Comparison of ENCODE assay signal across 24 cellular contexts in the genomic region with DNA sequence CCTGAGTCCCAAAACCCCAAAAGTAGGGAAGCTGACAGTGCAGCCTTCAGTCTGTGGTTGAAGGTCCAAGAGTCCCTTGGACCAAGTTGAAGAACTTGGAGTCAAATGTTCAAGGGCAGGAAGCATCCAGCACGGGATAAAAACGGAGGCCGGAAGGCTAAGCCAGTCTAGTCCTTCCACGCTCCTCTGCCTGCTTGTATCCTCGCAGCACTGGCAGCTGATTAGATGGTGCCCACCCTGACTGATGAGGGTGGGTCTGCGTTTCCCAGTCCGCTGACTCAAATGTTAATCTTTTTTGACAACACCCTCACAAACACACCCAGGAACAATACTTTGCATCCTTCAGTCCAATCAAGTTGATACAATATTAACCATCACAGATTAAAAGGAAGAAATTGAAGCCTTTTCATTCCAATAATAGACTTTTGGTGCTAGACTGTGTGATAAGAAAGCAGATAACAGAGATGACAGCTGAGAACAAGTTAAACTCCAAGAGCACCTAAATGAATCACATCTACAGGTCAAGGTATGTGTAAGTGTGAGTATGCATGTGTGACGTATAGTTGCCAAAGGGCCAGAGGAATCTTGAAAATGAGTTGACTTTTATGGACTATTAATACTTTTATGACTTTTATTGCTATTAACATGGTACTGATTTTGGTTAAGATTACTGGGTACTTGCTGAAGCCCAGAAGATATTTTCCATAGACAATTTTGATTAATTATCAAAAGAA.
DNase-seq lines count a peak whose midpoint lies in the region; ATAC-seq, FAIRE-seq and TF ChIP-seq lines count a peak whose summit lies in the region.
"Had no signal": no experiment of that assay in that cellular context is flagged by ENCODE, and none has a peak within 500 bp of the region (broad histone marks: within the 10 kb centered on the region; RNA-seq: fewer than 3 reads in every experiment).

No MANE protein-coding gene starts in this region.

- CTCF ChIA-PET in IMR-90 (lab: Yijun Ruan, JAX): no interaction called here

- H4K20me1 ChIP-seq in H9 (ENCODE audit: control insufficient read depth, insufficient read depth, insufficient read length) (no peaks in the 10 kb centered on the region), IMR-90 (ENCODE audit: insufficient read depth, low read length) (no peaks in the 10 kb centered on the region)
- H4K20me1 ChIP-seq: BLaER1 had no signal

- no peak for ATAC-seq in IMR-90 (ENCODE audit: low read depth)
- ATAC-seq in GM18907 (IDR thresholded peaks at IDR 0.05; ENCODE audit: unreplicated experiment): no peak
- ATAC-seq: Panc1, SK-N-SH treated with all-trans-retinoic acid at 6 μM for 48 hours had no signal

- H3K79me2 ChIP-seq in H9 (ENCODE audit: insufficient read depth, low read length): no peaks in the 10 kb centered on the region

- H2AK9ac ChIP-seq in IMR-90 (replicated peaks; ENCODE audit: low read depth, low read length, poor library complexity): no peak overlapping the region

- H3K27ac ChIP-seq in H9 (ENCODE audit: insufficient read length, low read depth, low read length) (no peak overlapping the region), IMR-90 (ENCODE audit: insufficient read depth, low read length) (no peak overlapping the region)
- H3K27ac ChIP-seq: BLaER1, GM23248, SJCRH30 had no signal

- intact Hi-C loops in IMR-90 (cut with micrococcal nuclease) (loop anchor here (10.0 kb wide), 1 partner anchor 237 kb away; no protein-coding TSS in a partner anchor), posterior vena cava (cut with DNase I) (no loop called here)

- no peak for TF ChIP-seq CTCF in H9 (conservative IDR thresholded peaks at IDR 0.05)
- no peak for TF ChIP-seq CTCF in IMR-90 (conservative IDR thresholded peaks at IDR 0.05; ENCODE audit: low read depth, low read length)
- TF ChIP-seq CTCF in bronchial epithelial cell (IDR thresholded peaks at IDR 0.05; ENCODE audit: insufficient read depth, low read length, severe bottlenecking): no peak
- TF ChIP-seq CTCF in mesothelial cell of epicardium (IDR thresholded peaks at IDR 0.05; ENCODE audit: unreplicated experiment): no peak

- no peaks in the 10 kb centered on the region for H3K79me1 ChIP-seq in H9 (ENCODE audit: insufficient read depth, low read depth, low read length, poor library complexity, severe bottlenecking)
- H3K79me1 ChIP-seq in IMR-90 (ENCODE audit: low read depth in 1 of 2, low read length in 2 of 2): no peaks in the 10 kb centered on the region

- no peak overlapping the region for H3T11ph ChIP-seq in H9 (ENCODE audit: low read length)

- no peak overlapping the region for H3K18ac ChIP-seq in H9 (ENCODE audit: insufficient read length, low read depth, low read length)
- no peak overlapping the region for H3K18ac ChIP-seq in IMR-90 (ENCODE audit: low read depth, low read length)

- H4K5ac ChIP-seq in H9 (ENCODE audit: insufficient read length, low read depth, low read length): no peak overlapping the region
- H4K5ac ChIP-seq in IMR-90 (ENCODE audit: low read depth, low read length): no peak overlapping the region

- no peak overlapping the region for H2AFZ ChIP-seq in H9 (ENCODE audit: low read length)
- H2AFZ ChIP-seq in IMR-90 (replicated peaks; ENCODE audit: low read length, poor library complexity): no peak overlapping the region
- H2AFZ ChIP-seq: GM23248 had no signal

- H3K9me3 ChIP-seq in H9 (ENCODE audit: control insufficient read depth, low read depth, low read length) (no peaks in the 10 kb centered on the region), IMR-90 (ENCODE audit: control insufficient read depth, insufficient read depth, low read length) (no peaks in the 10 kb centered on the region)
- H3K9me3 ChIP-seq: BLaER1, SJCRH30 had no signal

- H2BK5ac ChIP-seq in H9 (ENCODE audit: insufficient read length, low read length) (no peak overlapping the region), IMR-90 (ENCODE audit: low read depth, low read length, poor library complexity, severe bottlenecking) (no peak overlapping the region)

- no peak overlapping the region for H2BK120ac ChIP-seq in H9 (ENCODE audit: low read depth, low read length, poor library complexity, severe bottlenecking)
- peak overlapping the region; percentile 5 for H2BK120ac ChIP-seq in IMR-90 (ENCODE audit: low read depth, low read length)

- H3K23ac ChIP-seq in H9 (ENCODE audit: insufficient read length, low read depth, low read length): no peak overlapping the region
- H3K23ac ChIP-seq in IMR-90 (ENCODE audit: low read depth, low read length): no peak overlapping the region

- H2BK20ac ChIP-seq in H9 (ENCODE audit: low read depth, low read length, poor library complexity, severe bottlenecking) (no peak overlapping the region), IMR-90 (ENCODE audit: low read depth, low read length) (peak overlapping the region; percentile 54; the same call in 1 of the 2 replicates)

- POLR2A ChIA-PET in IMR-90 (lab: Charles Lee; ENCODE audit: unreplicated experiment): no interaction called here

- WGBS in H9 (ENCODE audit: extremely low coverage, insufficient read length, low lambda C conversion rate): no CpG with 5 or more reads among the region's 8 CpGs
- WGBS in IMR-90 (ENCODE audit: extremely low coverage in 2 of 2, insufficient read length in 1 of 2), 2 experiments: 89% methylated on average over 3 of the region's 8 CpGs; no CpG with 5 or more reads in 1 of the 2 experiments

- H2BK15ac ChIP-seq in H9 (ENCODE audit: low read depth, low read length) (no peak overlapping the region), IMR-90 (ENCODE audit: low read depth, low read length) (peak overlapping the region; percentile 56; the same call in 1 of the 3 replicates)

- H3K27ac Mint-ChIP-seq in H9 (peak overlapping the region in 1 of 3 experiments; percentile 50; a peak in 1 of 7 replicates), mesothelial cell of epicardium (no peak overlapping the region)
- H3K27ac Mint-ChIP-seq: CD4-positive, CD25-positive, alpha-beta regulatory T cell had no signal

- H3K9me3 Mint-ChIP-seq in H9 (no peaks in the 10 kb centered on the region), mesothelial cell of epicardium (no peaks in the 10 kb centered on the region)

- H3K4me1 ChIP-seq in H9 (ENCODE audit: insufficient read depth, low read length) (no peaks in the 10 kb centered on the region), IMR-90 (ENCODE audit: control insufficient read depth, insufficient read depth, low read length) (peaks cover 7% of the 10 kb centered on the region)
- H3K4me1 ChIP-seq: SJCRH30 had no signal

- no peaks in the 10 kb centered on the region for H3K27me3 Mint-ChIP-seq in H9 (ENCODE audit: low read depth)
- H3K27me3 Mint-ChIP-seq in mesothelial cell of epicardium (ENCODE audit: low read depth): no peaks in the 10 kb centered on the region
- H3K27me3 Mint-ChIP-seq: CD4-positive, CD25-positive, alpha-beta regulatory T cell had no signal

- no peak overlapping the region for H3K4me3 Mint-ChIP-seq in H9
- no peak overlapping the region for H3K4me3 Mint-ChIP-seq in mesothelial cell of epicardium
- H3K4me3 Mint-ChIP-seq: CD4-positive, CD25-positive, alpha-beta regulatory T cell had no signal

- no peaks in the 10 kb centered on the region; a peak in 1 of 7 replicates for H3K36me3 Mint-ChIP-seq in H9 (ENCODE audit: insufficient read depth in 1 of 3, low read depth in 3 of 3)
- H3K36me3 Mint-ChIP-seq in mesothelial cell of epicardium: no peaks in the 10 kb centered on the region
- H3K36me3 Mint-ChIP-seq: CD4-positive, CD25-positive, alpha-beta regulatory T cell had no signal

- H2AK5ac ChIP-seq in H9 (ENCODE audit: insufficient read length, low read length) (no peak overlapping the region), IMR-90 (ENCODE audit: low read depth, low read length) (peak overlapping the region; percentile 58)

- TF ChIP-seq RAD21 in IMR-90 (IDR thresholded peaks at IDR 0.05; ENCODE audit: low read length): no peak

- no peak overlapping the region for H3K9ac ChIP-seq in H9 (ENCODE audit: extremely low read depth, insufficient read length, low read length)
- no peak overlapping the region for H3K9ac ChIP-seq in IMR-90 (ENCODE audit: low read depth, low read length)
- H3K9ac ChIP-seq: BLaER1, GM23248 had no signal

- H3K4ac ChIP-seq in H9 (ENCODE audit: low read depth, low read length) (no peak overlapping the region), IMR-90 (ENCODE audit: low read depth, low read length) (peak overlapping the region; percentile 27; the same call in 1 of the 2 replicates)

- H2BK12ac ChIP-seq in H9 (ENCODE audit: insufficient read length, low read depth, low read length): no peak overlapping the region

- H4K8ac ChIP-seq in H9 (replicated peaks; ENCODE audit: insufficient read length, low read depth, low read length) (no peak overlapping the region), IMR-90 (ENCODE audit: low read depth in 2 of 2, low read length in 2 of 2) (no peak overlapping the region)

- BruUV-seq in IMR-90 (replicated peaks; lab: Mats Ljungman, UMichigan): no TSS peak

- H4K91ac ChIP-seq in H9 (ENCODE audit: insufficient read length, low read depth, low read length) (no peak overlapping the region), IMR-90 (ENCODE audit: insufficient read depth, low read depth, low read length) (no peak overlapping the region)

- H3K27me3 ChIP-seq in H9 (ENCODE audit: insufficient read depth, low read length): no peaks in the 10 kb centered on the region
- H3K27me3 ChIP-seq in IMR-90 (ENCODE audit: control insufficient read depth, insufficient read depth, low read length): no peaks in the 10 kb centered on the region
- H3K27me3 ChIP-seq in bronchial epithelial cell (ENCODE audit: control insufficient read depth, insufficient read depth, low read length): no peaks in the 10 kb centered on the region
- H3K27me3 ChIP-seq: BLaER1, SJCRH30 had no signal

- no peaks in the 10 kb centered on the region for H3K36me3 ChIP-seq in IMR-90 (ENCODE audit: control insufficient read depth, insufficient read depth, low read length)
- no peaks in the 10 kb centered on the region for H3K36me3 ChIP-seq in bronchial epithelial cell (ENCODE audit: control insufficient read depth, insufficient read depth, low read length)
- H3K36me3 ChIP-seq: BLaER1, SJCRH30 had no signal

- H3K4me3 ChIP-seq in IMR-90 (ENCODE audit: insufficient read depth, low read depth, low read length) (no peak overlapping the region), bronchial epithelial cell (ENCODE audit: low read depth, low read length) (no peak overlapping the region)
- H3K4me3 ChIP-seq: BLaER1, GM23248, SJCRH30 had no signal

- H3K14ac ChIP-seq in H9 (ENCODE audit: insufficient read depth, low read length) (0 out of 2 replicates have a peak overlapping the region, but pooled peaks have one; percentile 36), IMR-90 (replicated peaks; ENCODE audit: low read depth, low read length) (peak overlapping the region; percentile 52; the same call in 1 of the 2 replicates)

- dilution Hi-C loops in IMR-90 (cut with HindIII; ENCODE audit: low sequenced_read_pairs, unreplicated experiment): no loop called here

- H3K4me1 Mint-ChIP-seq in H9 (no peaks in the 10 kb centered on the region), mesothelial cell of epicardium (peaks cover 2% of the 10 kb centered on the region)
- H3K4me1 Mint-ChIP-seq: CD4-positive, CD25-positive, alpha-beta regulatory T cell had no signal

- H3K4me2 ChIP-seq in H9 (ENCODE audit: insufficient read depth, insufficient read length, low read length): no peak overlapping the region
- H3K4me2 ChIP-seq in IMR-90 (ENCODE audit: low read depth, low read length): no peak overlapping the region
- H3K4me2 ChIP-seq: BLaER1 had no signal

- DNase-seq in H9 (no peak), IMR-90 (no peak), bronchial epithelial cell (ENCODE audit: low read depth) (peak; percentile 74), posterior vena cava (ENCODE audit: low spot score) (peak; percentile 72), superior temporal gyrus (ENCODE audit: extremely low spot score) (no peak), mesothelial cell of epicardium (ENCODE audit: low spot score in 2 of 2, unreplicated experiment in 2 of 2) (no peak)
- DNase-seq: CD4-positive, CD25-positive, alpha-beta regulatory T cell; GM23248; H7; KG1; MM.1S; NCI-H1417; NCI-H1694; NCI-H2029 treated with DMSO at 0.1 percent for 48 hours; NCI-H2227 treated with DMSO at 0.1 percent for 48 hours; NCI-H526 treated with DMSO at 0.1 percent for 48 hours; SJCRH30 had no signal

- no peaks in the 10 kb centered on the region for H3K23me2 ChIP-seq in H9 (ENCODE audit: insufficient read length, low read depth, low read length, poor library complexity, severe bottlenecking)

- in situ Hi-C loops in IMR-90 (cut with MboI; ENCODE audit: low sequenced_read_pairs): no loop called here

- no peak overlapping the region for H3K56ac ChIP-seq in H9 (ENCODE audit: insufficient read length, low read depth, low read length)
- H3K56ac ChIP-seq in IMR-90 (ENCODE audit: extremely low read depth, insufficient read depth, low read length): no peak overlapping the region

- H3K9me1 ChIP-seq in IMR-90 (ENCODE audit: insufficient read depth, low read length): peaks cover 4% of the 10 kb centered on the region

- no peak for TF ChIP-seq POLR2A in IMR-90 (IDR thresholded peaks at IDR 0.05; ENCODE audit: low read depth, low read length)

- no peak for FAIRE-seq in bronchial epithelial cell (lab: Jason Lieb, UNC)
- FAIRE-seq: A204.1, D721Med, HTR-8/SVneo had no signal

Comparison
In these comparisons a context has a peak if more than half of its experiments do, and no peak if none do; other contexts are left out.
1. DNase-seq: peak in bronchial epithelial cell (single experiment) and posterior vena cava (single experiment); none in H9 (single experiment), IMR-90 (single experiment), superior temporal gyrus (single experiment) and mesothelial cell of epicardium (0 of 2).